1 cellular context compared by ENCODE assay signal in the genomic region with DNA sequence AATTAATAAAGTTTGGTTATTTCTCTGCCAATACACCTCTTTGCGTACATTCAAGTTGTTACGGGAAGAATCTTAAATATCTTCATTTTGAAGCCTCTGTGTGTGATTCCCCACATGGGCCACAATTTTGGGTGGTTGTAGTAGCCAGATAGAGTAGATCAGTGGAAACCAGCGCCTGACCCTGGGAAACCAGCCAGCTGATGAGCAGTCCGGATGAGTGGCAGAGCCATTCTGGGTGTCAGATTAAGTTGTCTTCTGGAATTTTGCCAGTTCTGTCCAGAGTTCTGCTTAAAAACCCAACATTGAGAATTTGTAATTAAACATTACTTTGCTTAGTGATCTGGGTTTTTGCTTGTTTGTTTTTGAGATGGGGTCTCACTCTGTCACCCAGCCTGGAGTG.
TF ChIP-seq lines count a peak whose summit lies in the region.

No MANE protein-coding gene starts in this region.

TF ChIP-seq in SK-N-SH, 30 proteins besides CTCF, POLR2A, EP300 and RAD21:
- TF ChIP-seq, protein P1, sequence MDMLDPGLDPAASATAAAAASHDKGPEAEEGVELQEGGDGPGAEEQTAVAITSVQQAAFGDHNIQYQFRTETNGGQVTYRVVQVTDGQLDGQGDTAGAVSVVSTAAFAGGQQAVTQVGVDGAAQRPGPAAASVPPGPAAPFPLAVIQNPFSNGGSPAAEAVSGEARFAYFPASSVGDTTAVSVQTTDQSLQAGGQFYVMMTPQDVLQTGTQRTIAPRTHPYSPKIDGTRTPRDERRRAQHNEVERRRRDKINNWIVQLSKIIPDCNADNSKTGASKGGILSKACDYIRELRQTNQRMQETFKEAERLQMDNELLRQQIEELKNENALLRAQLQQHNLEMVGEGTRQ (IDR thresholded peaks at IDR 0.05; ENCODE audit: borderline replicate concordance, low read depth, low read length): no peak
- TF ChIP-seq NFIC (IDR thresholded peaks at IDR 0.05; ENCODE audit: borderline replicate concordance) (peak; percentile 69), MEF2A (IDR thresholded peaks at IDR 0.05; ENCODE audit: borderline replicate concordance, low read depth) (no peak)
- TF ChIP-seq, protein P2, sequence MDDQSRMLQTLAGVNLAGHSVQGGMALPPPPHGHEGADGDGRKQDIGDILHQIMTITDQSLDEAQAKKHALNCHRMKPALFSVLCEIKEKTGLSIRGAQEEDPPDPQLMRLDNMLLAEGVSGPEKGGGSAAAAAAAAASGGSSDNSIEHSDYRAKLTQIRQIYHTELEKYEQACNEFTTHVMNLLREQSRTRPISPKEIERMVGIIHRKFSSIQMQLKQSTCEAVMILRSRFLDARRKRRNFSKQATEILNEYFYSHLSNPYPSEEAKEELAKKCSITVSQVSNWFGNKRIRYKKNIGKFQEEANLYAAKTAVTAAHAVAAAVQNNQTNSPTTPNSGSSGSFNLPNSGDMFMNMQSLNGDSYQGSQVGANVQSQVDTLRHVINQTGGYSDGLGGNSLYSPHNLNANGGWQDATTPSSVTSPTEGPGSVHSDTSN (IDR thresholded peaks at IDR 0.05): peak; percentile 61
